Comparison of ENCODE assay signal across 28 cellular contexts in the genomic region with DNA sequence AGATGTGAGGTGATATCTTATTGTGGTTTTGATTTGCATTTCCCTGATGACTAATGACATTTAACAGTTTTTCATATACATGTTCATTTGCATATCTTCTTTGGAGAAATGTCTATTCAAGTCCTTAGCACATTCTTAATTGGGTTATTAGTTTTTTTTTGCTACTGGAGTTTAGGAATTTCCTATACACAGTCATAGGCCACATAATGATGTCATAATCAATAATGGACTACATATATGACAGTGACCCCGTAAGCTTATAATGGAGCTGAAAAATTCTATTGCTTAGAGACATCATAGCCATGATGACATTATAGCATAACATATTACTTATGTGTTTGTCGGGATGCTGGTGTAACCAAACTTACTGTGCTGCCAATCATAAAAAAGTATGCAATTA.
"Had no signal": no experiment of that assay in that cellular context is flagged by ENCODE, and none has a peak within 500 bp of the region (broad histone marks: within the 10 kb centered on the region; RNA-seq: fewer than 3 reads in every experiment).

No MANE protein-coding gene starts in this region.

- H2AFZ ChIP-seq: neural progenitor cell, parathyroid adenoma had no signal

- H3K36me3 ChIP-seq: neural progenitor cell, ovary, transverse colon, uterus had no signal

- H3K27me3 ChIP-seq: neural progenitor cell, ovary, spleen, suprapubic skin, testis, tibial artery, transverse colon, upper lobe of right lung, uterus had no signal

- H3K79me2 ChIP-seq: parathyroid adenoma had no signal

- H3K9ac ChIP-seq: neural progenitor cell, parathyroid adenoma had no signal

- DNase-seq: natural killer cell; occipital lobe; ovary; posterior cingulate gyrus; psoas muscle; right cardiac atrium; spleen; stimulated activated CD4-positive, alpha-beta T cell treated with anti-CD3 and anti-CD28 coated beads, Interleukin-12 subunit alpha, Interleukin-12 subunit beta, amount 100 ng/mL, for 4 hours; stimulated activated CD4-positive, alpha-beta T cell treated with anti-CD3 and anti-CD28 coated beads, Interleukin-1b, Interleukin-23, amount 100 ng/mL, for 48 hours; stimulated activated CD4-positive, alpha-beta T cell treated with anti-CD3 and anti-CD28 coated beads, Interleukin-4, amount 100 ng/mL, for 1 hour; stimulated activated CD4-positive, alpha-beta T cell treated with anti-CD3 and anti-CD28 coated beads, Interleukin-4, amount 100 ng/mL, for 4 hours; stimulated activated CD8-positive, alpha-beta memory T cell treated with anti-CD3 and anti-CD28 coated beads, Interleukin-4, amount 100 ng/mL, for 48 hours; stimulated activated naive CD4-positive, alpha-beta T cell; stimulated activated naive CD8-positive, alpha-beta T cell treated with anti-CD3 and anti-CD28 coated beads, Interleukin-15, amount 100 ng/mL, for 72 hours; stimulated activated naive CD8-positive, alpha-beta T cell treated with anti-CD3 and anti-CD28 coated beads, Interleukin-15, Interleukin-2, amounts not matched to agents 100 U/mL and 50 U/mL, for 24 hours; substantia nigra; testis; tibial artery; transverse colon; upper lobe of right lung; uterus had no signal

- ATAC-seq: natural killer cell; psoas muscle; right cardiac atrium; sciatic nerve; stimulated activated memory B cell treated with anti-CD40 and anti-IgM and Interleukin-4, amounts not matched to agents 10 μg/mL and 1 μg/mL and 100 μg/mL, for 72 hours; stimulated activated naive CD8-positive, alpha-beta T cell treated with anti-CD3 and anti-CD28 coated beads, Interleukin-15, amount 100 ng/mL, for 72 hours; stimulated activated naive CD8-positive, alpha-beta T cell treated with anti-CD3 and anti-CD28 coated beads, Interleukin-15, Interleukin-2, amounts not matched to agents 100 U/mL and 50 U/mL, for 24 hours; upper lobe of right lung had no signal

- H3K4me1 ChIP-seq: neural progenitor cell, parathyroid adenoma, psoas muscle, spleen, suprapubic skin, tibial artery, transverse colon, upper lobe of right lung, uterus had no signal

- H3K4me3 ChIP-seq: neural progenitor cell, ovary, psoas muscle, skin epidermis, smooth muscle cell, spleen, suprapubic skin, testis, tibial artery, transverse colon, upper lobe of right lung, uterus had no signal

- H3K9me3 ChIP-seq: ovary, psoas muscle, suprapubic skin, testis, transverse colon, upper lobe of right lung, uterus had no signal

- H3K4me2 ChIP-seq: neural progenitor cell, smooth muscle cell had no signal

- H3K27ac ChIP-seq: neural progenitor cell, ovary, parathyroid adenoma, psoas muscle, skin epidermis, spleen, suprapubic skin, testis, tibial artery, transverse colon, upper lobe of right lung, uterus had no signal
